ENCODE assay signal across 15 cellular contexts in genomic region chr2:168992591-168993349, GRCh38. TPM values are rescaled to one million over a fixed set of nuclear protein-coding genes. Genes with fewer than 3 reads are reported as not detected.
DNase-seq lines count a peak whose midpoint lies in the region; ATAC-seq, FAIRE-seq and TF ChIP-seq lines count a peak whose summit lies in the region.
"Had no signal": no experiment of that assay in that cellular context is flagged by ENCODE, and none has a peak within 500 bp of the region (broad histone marks: within the 10 kb centered on the region; RNA-seq: fewer than 3 reads in every experiment).

No MANE protein-coding gene starts in this region.

- H3K9me3 ChIP-seq in adipocyte (ENCODE audit: control insufficient read depth, low read length): no peaks in the 10 kb centered on the region
- H3K9me3 ChIP-seq: SJCRH30 had no signal

- TF ChIP-seq CTCF in foreskin keratinocyte (conservative IDR thresholded peaks at IDR 0.05): no peak

- H3K9ac ChIP-seq in adipocyte (ENCODE audit: low read length): no peak overlapping the region

- DNase-seq in SIG-M5 treated with dmso at 0.1 percent for 504 hours (lab: John Stamatoyannopoulos, UW; ENCODE audit: unreplicated experiment) (peak; percentile 59), SIG-M5 (lab: John Stamatoyannopoulos, UW) (no peak), adipocyte (ENCODE audit: low read depth) (peak; percentile 42), foreskin keratinocyte (peak in 1 of 2 donors; percentile 64), RKO (ENCODE audit: low spot score) (no peak), GM19239 (ENCODE audit: insufficient read length, low spot score) (no peak)
- no peak for DNase-seq in activated CD4-positive, CD25-positive, alpha-beta regulatory T cell (lab: John Stamatoyannopoulos, UW)
- DNase-seq: activated naive CD4-positive, alpha-beta T cell treated with anti-CD3 and anti-CD28 coated beads for 36 hours; central memory CD4-positive, alpha-beta T cell; NCI-H1436; NCI-H69; nucleus accumbens; SJCRH30 had no signal

- peaks cover 25% of the 10 kb centered on the region for H3K4me1 ChIP-seq in adipocyte (ENCODE audit: control insufficient read depth, insufficient read depth, low read length)
- peaks cover 32% of the 10 kb centered on the region for H3K4me1 ChIP-seq in foreskin keratinocyte
- H3K4me1 ChIP-seq: SJCRH30 had no signal

- ATAC-seq in foreskin keratinocyte (peak; percentile 40), HG03095 (IDR thresholded peaks at IDR 0.05; ENCODE audit: unreplicated experiment) (no peak)

- H3K27me3 ChIP-seq in adipocyte (replicated peaks; ENCODE audit: control insufficient read depth, insufficient read depth, low read length) (no peaks in the 10 kb centered on the region), foreskin keratinocyte (no peaks in the 10 kb centered on the region)
- H3K27me3 ChIP-seq: SJCRH30 had no signal

- no peak for FAIRE-seq in GM19239 (lab: Jason Lieb, UNC)
- FAIRE-seq: A204.1 had no signal

- peak overlapping the region; percentile 43 for H3K27ac ChIP-seq in foreskin keratinocyte
- H3K27ac ChIP-seq: SJCRH30 had no signal

- no peak overlapping the region for H3K4me3 ChIP-seq in adipocyte (ENCODE audit: low read length)
- H3K4me3 ChIP-seq: SJCRH30 had no signal

- H3K36me3 ChIP-seq in adipocyte (ENCODE audit: control insufficient read depth, insufficient read depth, low read length, severe bottlenecking): no peaks in the 10 kb centered on the region
- H3K36me3 ChIP-seq: SJCRH30 had no signal

RNA-seq across cellular contexts. Expression of gene ABCB11, which starts 38.4 kb away (rescaled TPM):
- not detected in 2 replicates for total RNA-seq in foreskin keratinocyte
- polyA plus RNA-seq in foreskin keratinocyte: not detected in 2 replicates
- total RNA-seq: activated naive CD4-positive, alpha-beta T cell treated with anti-CD3 and anti-CD28 coated beads for 36 hours; SJCRH30 had no signal

Comparison
In these comparisons a context has a peak if more than half of its experiments do, and no peak if none do; other contexts are left out.
1. DNase-seq: peak in SIG-M5 treated with dmso at 0.1 percent for 504 hours (single experiment) and adipocyte (single experiment); none in SIG-M5 (single experiment), RKO (single experiment), GM19239 (single experiment) and activated CD4-positive, CD25-positive, alpha-beta regulatory T cell (0 of 4).